In genomic region chr9:90810686-90811085, GRCh38 we compare ENCODE assay signal across 29 cellular contexts. TPM values are rescaled to one million over a fixed set of nuclear protein-coding genes. Genes with fewer than 3 reads are reported as not detected.
DNase-seq lines count a peak whose midpoint lies in the region; ATAC-seq, FAIRE-seq and TF ChIP-seq lines count a peak whose summit lies in the region.
"Had no signal": no experiment of that assay in that cellular context is flagged by ENCODE, and none has a peak within 500 bp of the region (broad histone marks: within the 10 kb centered on the region; RNA-seq: fewer than 3 reads in every experiment).

No MANE protein-coding gene starts in this region.

- H3K79me2 ChIP-seq in OCI-LY3 (ENCODE audit: low read length): peaks cover 100% of the 10 kb centered on the region

- peaks cover 79% of the 10 kb centered on the region for H3K36me3 ChIP-seq in OCI-LY3 (replicated peaks; ENCODE audit: low read depth, low read length)
- H3K36me3 ChIP-seq: breast epithelium, MG63, ovary, SJSA1 had no signal

- no peaks in the 10 kb centered on the region; the same call in 1 of the 2 replicates for H3K9me3 ChIP-seq in OCI-LY3 (ENCODE audit: insufficient read depth, low read length)
- H3K9me3 ChIP-seq: BLaER1 treated with 17β-estradiol and CSF1 and Interleukin-3, amounts not matched to agents 10 nM and 100 nM; breast epithelium; MG63; ovary; SJSA1 had no signal

- peak overlapping the region; percentile 7 for H3K27ac Mint-ChIP-seq in stimulated activated naive B cell treated with anti-CD40 and anti-IgM and Interleukin-4, amounts not matched to agents 10 μg/mL and 1 μg/mL and 100 μg/mL, for 72 hours
- H3K27ac Mint-ChIP-seq: activated CD4-positive, alpha-beta memory T cell treated with anti-CD3 and anti-CD28 coated beads, Interleukin-2, amount 10 ng/mL, durations not matched to agents 7 days and 5 days; activated naive CD4-positive, alpha-beta T cell treated with anti-CD3 and anti-CD28 coated beads, Interleukin-2, amount 10 ng/mL, durations not matched to agents 7 days and 5 days; nephron progenitor cell had no signal

- H3K4me3 Mint-ChIP-seq in stimulated activated naive B cell treated with anti-CD40 and anti-IgM and Interleukin-4, amounts not matched to agents 10 μg/mL and 1 μg/mL and 100 μg/mL, for 72 hours: no peak overlapping the region
- H3K4me3 Mint-ChIP-seq: activated CD4-positive, alpha-beta memory T cell treated with anti-CD3 and anti-CD28 coated beads, Interleukin-2, amount 10 ng/mL, durations not matched to agents 7 days and 5 days; activated naive CD4-positive, alpha-beta T cell treated with anti-CD3 and anti-CD28 coated beads, Interleukin-2, amount 10 ng/mL, durations not matched to agents 7 days and 5 days; nephron progenitor cell had no signal

- H4K20me1 ChIP-seq in OCI-LY3 (ENCODE audit: insufficient read depth, low read length): peaks cover 100% of the 10 kb centered on the region

- no peak for ATAC-seq in stimulated activated naive B cell treated with anti-CD40 and anti-IgM and Interleukin-4, amounts not matched to agents 10 μg/mL and 1 μg/mL and 100 μg/mL, for 72 hours (replicated peaks)
- ATAC-seq in GM19328 (IDR thresholded peaks at IDR 0.05; ENCODE audit: unreplicated experiment): no peak
- ATAC-seq: Panc1 had no signal

- TF ChIP-seq POLR2A in GM12891 (IDR thresholded peaks at IDR 0.05; ENCODE audit: low read depth, low read length): no peak

- H3K27ac ChIP-seq in OCI-LY3 (ENCODE audit: low read length): peak overlapping the region; percentile 45
- H3K27ac ChIP-seq: breast epithelium, ovary, SJSA1 had no signal

- H3K36me3 Mint-ChIP-seq in stimulated activated naive B cell treated with anti-CD40 and anti-IgM and Interleukin-4, amounts not matched to agents 10 μg/mL and 1 μg/mL and 100 μg/mL, for 72 hours: peaks cover 12 to 18% of the 10 kb centered on the region in 2 donors
- H3K36me3 Mint-ChIP-seq: activated naive CD4-positive, alpha-beta T cell treated with anti-CD3 and anti-CD28 coated beads, Interleukin-2, amount 10 ng/mL, durations not matched to agents 7 days and 5 days had no signal

- H3K9ac ChIP-seq in OCI-LY3 (ENCODE audit: low read length): no peak overlapping the region
- H3K9ac ChIP-seq: BLaER1 treated with 17β-estradiol and CSF1 and Interleukin-3, amounts not matched to agents 10 nM and 100 nM had no signal

- no peak overlapping the region for H2AFZ ChIP-seq in OCI-LY3 (ENCODE audit: low read depth, low read length)

- no peak for TF ChIP-seq CTCF in OCI-LY3 (IDR thresholded peaks at IDR 0.05; ENCODE audit: low read depth, low read length)

- H3K9me3 Mint-ChIP-seq in stimulated activated naive B cell treated with anti-CD40 and anti-IgM and Interleukin-4, amounts not matched to agents 10 μg/mL and 1 μg/mL and 100 μg/mL, for 72 hours: no peaks in the 10 kb centered on the region
- H3K9me3 Mint-ChIP-seq: activated CD4-positive, alpha-beta memory T cell treated with anti-CD3 and anti-CD28 coated beads, Interleukin-2, amount 10 ng/mL, durations not matched to agents 7 days and 5 days; activated naive CD4-positive, alpha-beta T cell treated with anti-CD3 and anti-CD28 coated beads, Interleukin-2, amount 10 ng/mL, durations not matched to agents 7 days and 5 days had no signal

- no peaks in the 10 kb centered on the region for H3K27me3 Mint-ChIP-seq in stimulated activated naive B cell treated with anti-CD40 and anti-IgM and Interleukin-4, amounts not matched to agents 10 μg/mL and 1 μg/mL and 100 μg/mL, for 72 hours

- H3K4me1 Mint-ChIP-seq in stimulated activated naive B cell treated with anti-CD40 and anti-IgM and Interleukin-4, amounts not matched to agents 10 μg/mL and 1 μg/mL and 100 μg/mL, for 72 hours: peaks cover 63 to 94% of the 10 kb centered on the region in 2 donors

- FAIRE-seq in GM12891 (lab: Jason Lieb, UNC): peak; percentile 56
- FAIRE-seq: TTC549 had no signal

- peak overlapping the region; percentile 99 for H3K4me2 ChIP-seq in OCI-LY3 (ENCODE audit: low read length)
- H3K4me2 ChIP-seq: smooth muscle cell had no signal

- no peaks in the 10 kb centered on the region for H3K27me3 ChIP-seq in OCI-LY3 (ENCODE audit: low read depth, low read length)
- H3K27me3 ChIP-seq: BLaER1 treated with 17β-estradiol and CSF1 and Interleukin-3, amounts not matched to agents 10 nM and 100 nM; breast epithelium; MG63; ovary; SJSA1 had no signal

- H3K4me1 ChIP-seq in OCI-LY3 (ENCODE audit: low read length): peaks cover 64% of the 10 kb centered on the region
- H3K4me1 ChIP-seq: breast epithelium, SJSA1 had no signal

- DNase-seq in GM12891 (ENCODE audit: insufficient read length, low spot score): no peak
- peak; percentile 13 for DNase-seq in kidney glomerular epithelial cell (lab: John Stamatoyannopoulos, UW)
- DNase-seq in stimulated activated naive B cell treated with anti-CD40 and anti-IgM and Interleukin-4, amounts not matched to agents 10 μg/mL and 1 μg/mL and 100 μg/mL, for 72 hours: no peak
- no peak for DNase-seq in NCI-H748 (lab: John Stamatoyannopoulos, UW; ENCODE audit: unreplicated experiment)
- DNase-seq in DMS53 treated with DMSO at 0.1 percent for 48 hours (lab: John Stamatoyannopoulos, UW; ENCODE audit: unreplicated experiment): no peak
- DNase-seq: activated CD4-positive, alpha-beta memory T cell treated with anti-CD3 and anti-CD28 coated beads, Interleukin-2, amount 10 ng/mL, durations not matched to agents 7 days and 5 days; activated CD4-positive, alpha-beta T cell treated with anti-CD3 and anti-CD28 coated beads for 1 hour; activated CD8-positive, alpha-beta memory T cell treated with anti-CD3 and anti-CD28 coated beads, Interleukin-2, amount 50 U/mL, for 48 hours; activated naive CD4-positive, alpha-beta T cell treated with anti-CD3 and anti-CD28 coated beads, Interleukin-2, amount 10 ng/mL, durations not matched to agents 7 days and 5 days; amygdala; COR-L47; DMS53; GOT3; islet precursor cell; MG63; midbrain; NCI-H446 treated with DMSO at 0.1 percent for 48 hours; nephron progenitor cell; ovary; stimulated activated CD4-positive, alpha-beta T cell treated with anti-CD3 and anti-CD28 coated beads, Interleukin-1b, Interleukin-23, amount 100 ng/mL, for 48 hours; trophoblast cell had no signal

- no peak overlapping the region for H3K4me3 ChIP-seq in OCI-LY3 (ENCODE audit: low read length)
- H3K4me3 ChIP-seq: BLaER1 treated with 17β-estradiol and CSF1 and Interleukin-3, amounts not matched to agents 10 nM and 100 nM; breast epithelium; MG63; ovary; SJSA1; smooth muscle cell had no signal

TF ChIP-seq in GM12891, 5 proteins besides CTCF, POLR2A, EP300 and RAD21:
- TF ChIP-seq PAX5 (IDR thresholded peaks at IDR 0.05; ENCODE audit: insufficient read depth, low read length, severe bottlenecking) (no peak), TAF1 (IDR thresholded peaks at IDR 0.05; ENCODE audit: low read depth, low read length) (no peak), POLR2AphosphoS5 (IDR thresholded peaks at IDR 0.05; ENCODE audit: low read depth, low read length) (no peak), SPI1 (IDR thresholded peaks at IDR 0.05; ENCODE audit: low read depth, low read length) (no peak), POU2F2 (IDR thresholded peaks at IDR 0.05; ENCODE audit: low read depth, low read length) (no peak)

RNA-seq across cellular contexts. Expression of gene SYK, which starts 9.1 kb away (rescaled TPM):
- 21.7 TPM for polyA plus RNA-seq in GM12891 (2012; ENCODE audit: low read depth, missing spikeins)
- polyA plus RNA-seq: smooth muscle cell had no signal
